In genomic region chr10:102101152-102101551, GRCh38 we compare ENCODE assay signal across 14 cellular contexts. TPM values are rescaled to one million over a fixed set of nuclear protein-coding genes. Genes with fewer than 3 reads are reported as not detected.
DNase-seq lines count a peak whose midpoint lies in the region; ATAC-seq and TF ChIP-seq lines count a peak whose summit lies in the region.
"Had no signal": no experiment of that assay in that cellular context is flagged by ENCODE, and none has a peak within 500 bp of the region (broad histone marks: within the 10 kb centered on the region; RNA-seq: fewer than 3 reads in every experiment).

No MANE protein-coding gene starts in this region.

- H3K9me3 ChIP-seq in BE2C (no peaks in the 10 kb centered on the region), HEK293 (ENCODE audit: control insufficient read depth, insufficient read depth, low read depth, low read length) (no peaks in the 10 kb centered on the region), mammary epithelial cell (replicated peaks; ENCODE audit: insufficient read depth, low read length) (no peaks in the 10 kb centered on the region)
- H3K9me3 ChIP-seq: SJSA1 had no signal

- POLR2A ChIA-PET in HEK293 (lab: Yijun Ruan, JAX): interaction anchor here (0.6 to 4.0 kb wide), 2 partner anchors 13 to 16 kb away, joined by 6 to 26 read pairs; no protein-coding TSS in a partner anchor

- H3K4me3 ChIP-seq in BE2C (ENCODE audit: low read depth, low read length) (no peak overlapping the region), HEK293 (ENCODE audit: low read depth, low read length) (no peak overlapping the region), mammary epithelial cell (replicated peaks in 1 of 3; ENCODE audit: insufficient read depth in 1 of 3, low read depth in 2 of 3, low read length in 3 of 3) (no peak overlapping the region)
- H3K4me3 ChIP-seq: SJSA1 had no signal

- CTCF ChIA-PET in HEK293 (lab: Yijun Ruan, JAX): interaction anchor here (0.5 to 2.5 kb wide), 9 partner anchors 9 to 315 kb away, joined by 3 to 17 read pairs (median 4); no protein-coding TSS in a partner anchor
- CTCF ChIA-PET in mammary epithelial cell (lab: Charles Lee; ENCODE audit: low non-redundant PET): interaction anchor here (0.6 to 1.0 kb wide), 2 partner anchors 13 to 1172 kb away, joined by 4 to 19 read pairs; no protein-coding TSS in a partner anchor

- ATAC-seq in left colon (no peak), HG03342 (IDR thresholded peaks at IDR 0.05; ENCODE audit: unreplicated experiment) (no peak)

- no TSS peak for BruUV-seq in mammary epithelial cell (replicated peaks; lab: Mats Ljungman, UMichigan)

- H3K4me1 ChIP-seq in BE2C (no peaks in the 10 kb centered on the region), HEK293 (ENCODE audit: control insufficient read depth, insufficient read depth, low read length) (no peaks in the 10 kb centered on the region), mammary epithelial cell (ENCODE audit: insufficient read depth, low read length) (no peaks in the 10 kb centered on the region)
- H3K4me1 ChIP-seq: SJSA1 had no signal

- in situ Hi-C loops in mammary epithelial cell (cut with MboI; ENCODE audit: low sequenced_read_pairs in 2 of 2): no loop called here

- no peaks in the 10 kb centered on the region for H4K20me1 ChIP-seq in mammary epithelial cell (ENCODE audit: insufficient read depth, low read length)

- dilution Hi-C loops in mammary epithelial cell (cut with HindIII; ENCODE audit: low sequenced_read_pairs): no loop called here

- no peak for DNase-seq in BE2C
- no peak for DNase-seq in mammary epithelial cell
- no peak for DNase-seq in retina
- no peak for DNase-seq in left colon
- DNase-seq: activated CD4-positive, alpha-beta T cell treated with anti-CD3 and anti-CD28 coated beads, Interleukin-2, amount 10 ng/mL, durations not matched to agents 24 days and 14 days; activated naive CD4-positive, alpha-beta T cell treated with anti-CD3 and anti-CD28 coated beads, Interleukin-2, amount 10 ng/mL, durations not matched to agents 7 days and 5 days; AML-193; KBM-7; NCI-H1417 treated with DMSO at 0.1 percent for 48 hours; NCI-H345; T1000 had no signal

- 96% methylated on average over 4 of the region's 5 CpGs for WGBS in mammary epithelial cell (ENCODE audit: low coverage, missing lambda C conversion rate)

- H3K79me2 ChIP-seq in mammary epithelial cell (ENCODE audit: insufficient read depth, low read length): no peaks in the 10 kb centered on the region

- H3K36me3 ChIP-seq in BE2C (peaks cover 6% of the 10 kb centered on the region), HEK293 (ENCODE audit: control insufficient read depth in 2 of 2, insufficient read depth in 1 of 2, low read length in 2 of 2) (no peaks in the 10 kb centered on the region; a peak in 1 of 3 replicates), mammary epithelial cell (ENCODE audit: insufficient read depth, low read length) (peaks cover 6% of the 10 kb centered on the region)

- H3K27ac ChIP-seq in HEK293 (ENCODE audit: extremely low read depth, low read depth, low read length) (no peak overlapping the region), mammary epithelial cell (ENCODE audit: insufficient read depth, low read depth, low read length) (no peak overlapping the region)
- H3K27ac ChIP-seq: SJSA1 had no signal

- H3K9ac ChIP-seq in mammary epithelial cell (ENCODE audit: insufficient read depth, low read length): no peak overlapping the region

- intact Hi-C loops in mammary epithelial cell (cut with micrococcal nuclease): no loop called here
- intact Hi-C loops in left colon (cut with DNase I, micrococcal nuclease): no loop called here

- H2AFZ ChIP-seq in mammary epithelial cell (ENCODE audit: low read depth, low read length): no peak overlapping the region

- no peaks in the 10 kb centered on the region for H3K27me3 ChIP-seq in BE2C
- H3K27me3 ChIP-seq in mammary epithelial cell (ENCODE audit: insufficient read depth, low read length): no peaks in the 10 kb centered on the region
- H3K27me3 ChIP-seq: SJSA1 had no signal

- no peak overlapping the region for H3K4me2 ChIP-seq in mammary epithelial cell (ENCODE audit: insufficient read depth, low read depth, low read length)

- peak; percentile 17; the same call in 1 of the 2 replicates for TF ChIP-seq CTCF in BE2C (IDR thresholded peaks at IDR 0.05; ENCODE audit: low read depth, low read length)
- peak; percentile 32; the same call in 1 of the 2 replicates for TF ChIP-seq CTCF in HEK293 (tag by site-specific recombination; IDR thresholded peaks at IDR 0.05)
- TF ChIP-seq CTCF in mammary epithelial cell (conservative IDR thresholded peaks at IDR 0.05 in 1 of 2, IDR thresholded peaks at IDR 0.05 in 1 of 2; ENCODE audit: extremely low read depth in 1 of 2, insufficient read depth in 1 of 2, low read depth in 1 of 2, low read length in 2 of 2): peak; percentile 9 to 26

TF ChIP-seq in HEK293, 187 proteins besides CTCF, POLR2A, EP300 and RAD21:
- TF ChIP-seq ZNF654 (tag by site-specific recombination; IDR thresholded peaks at IDR 0.05; ENCODE audit: low read depth): peak; percentile 35; the same call in 1 of the 2 replicates
- no peak for TF ChIP-seq ZNF391 (tag by site-specific recombination; IDR thresholded peaks at IDR 0.05; ENCODE audit: borderline replicate concordance, low read depth)
- TF ChIP-seq ZSCAN5A (tag by site-specific recombination; IDR thresholded peaks at IDR 0.05): no peak
- no peak for TF ChIP-seq ZNF830 (tag by site-specific recombination; IDR thresholded peaks at IDR 0.05; ENCODE audit: low read depth)

RNA-seq across cellular contexts. Expression of gene LDB1, which starts 19.0 kb away (rescaled TPM):
- 259 TPM for polyA plus RNA-seq in BE2C (2012; ENCODE audit: insufficient read depth, insufficient read length, low read depth)
- total RNA-seq in mammary epithelial cell (10 to 100 TPM; 54.3 to 77.1 TPM), left colon (10 to 100 TPM; 29.5 to 34.6 TPM)
- polyA plus RNA-seq in mammary epithelial cell: 83.6 TPM
- polyA minus RNA-seq in mammary epithelial cell: 192 TPM

RNA-seq across cellular contexts. Expression of gene PPRC1, which starts 31.7 kb away (rescaled TPM):
- 132 TPM for polyA plus RNA-seq in BE2C (2012; ENCODE audit: insufficient read depth, insufficient read length, low read depth)
- 10 to 100 TPM; 14.5 to 69.0 TPM for total RNA-seq in mammary epithelial cell
- polyA plus RNA-seq in mammary epithelial cell: 27.4 TPM
- 88.8 TPM for polyA minus RNA-seq in mammary epithelial cell
- 10 to 100 TPM; 14.4 to 22.1 TPM for total RNA-seq in left colon

RNA-seq across cellular contexts. Expression of gene HPS6, which starts 36.0 kb away (rescaled TPM):
- 29.2 TPM for polyA plus RNA-seq in BE2C (2012; ENCODE audit: insufficient read depth, insufficient read length, low read depth)
- 10 to 100 TPM; 26.8 to 39.3 TPM for total RNA-seq in mammary epithelial cell
- polyA plus RNA-seq in mammary epithelial cell: 23.3 TPM
- 41.6 TPM for polyA minus RNA-seq in mammary epithelial cell
- 10 to 100 TPM; 20.3 to 25.0 TPM for total RNA-seq in left colon

RNA-seq across cellular contexts. Expression of gene ARMH3, which starts 45.2 kb away (rescaled TPM):
- polyA plus RNA-seq in BE2C (2012; ENCODE audit: insufficient read depth, insufficient read length, low read depth): 11.7 TPM
- total RNA-seq in mammary epithelial cell (10 to 100 TPM; 13.8 to 23.2 TPM), left colon (10 to 100 TPM; 28.6 to 37.3 TPM)
- polyA plus RNA-seq in mammary epithelial cell: 15.0 TPM
- 19.8 TPM for polyA minus RNA-seq in mammary epithelial cell

RNA-seq across cellular contexts. Expression of gene NOLC1, which starts 51.0 kb away (rescaled TPM):
- 250 TPM for polyA plus RNA-seq in BE2C (2012; ENCODE audit: insufficient read depth, insufficient read length, low read depth)
- total RNA-seq in mammary epithelial cell (100 to 1,000 TPM in 1 of 2 donors, 10 to 100 TPM in 1; 51.2 to 116 TPM), left colon (10 to 100 TPM; 30.2 to 41.5 TPM)
- polyA plus RNA-seq in mammary epithelial cell: 170 TPM
- polyA minus RNA-seq in mammary epithelial cell: 74.5 TPM
